ENCODE assay signal across 34 cellular contexts in the genomic region with DNA sequence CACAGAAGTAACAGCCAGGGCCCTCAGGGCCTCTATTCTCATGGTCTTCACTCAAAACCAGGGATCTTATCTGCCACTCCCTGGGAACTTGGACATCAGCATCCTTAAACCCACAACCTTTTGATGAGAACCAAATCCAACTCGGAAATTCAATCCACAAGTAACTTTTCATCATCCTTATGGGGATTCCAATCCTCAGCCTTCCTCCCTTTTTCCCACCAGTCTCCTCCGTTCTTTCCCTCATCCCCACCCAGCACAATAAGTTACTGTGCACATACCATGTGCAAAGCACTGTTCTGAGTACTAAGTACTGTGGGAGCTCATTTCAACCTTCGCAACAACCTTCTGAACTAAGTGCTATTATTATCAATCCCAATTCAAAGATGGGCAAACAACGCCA.
"Had no signal": no experiment of that assay in that cellular context is flagged by ENCODE, and none has a peak within 500 bp of the region (broad histone marks: within the 10 kb centered on the region; RNA-seq: fewer than 3 reads in every experiment).

No MANE protein-coding gene starts in this region.

- H3K27me3 ChIP-seq: ascending aorta, cardiac muscle cell had no signal

- H3K4me2 ChIP-seq: KMS-11 had no signal

- H3K9ac ChIP-seq: KMS-11 had no signal

- H3K36me3 ChIP-seq: ascending aorta, cardiac muscle cell had no signal

- H3K4me3 Mint-ChIP-seq: activated CD4-positive, alpha-beta T cell treated with anti-CD3 and anti-CD28 coated beads, Interleukin-2, amount 10 ng/mL, durations not matched to agents 24 days and 14 days; activated CD8-positive, alpha-beta T cell treated with anti-CD3 and anti-CD28 coated beads, Interleukin-2, amount 10 ng/mL, durations not matched to agents 7 days and 5 days; activated naive CD4-positive, alpha-beta T cell treated with anti-CD3 and anti-CD28 coated beads, Interleukin-2, amount 50 U/mL, for 24 hours; activated naive CD8-positive, alpha-beta T cell treated with anti-CD3 and anti-CD28 coated beads, Interleukin-2, amount 10 ng/mL, durations not matched to agents 7 days and 5 days; activated T-cell treated with anti-CD3 and anti-CD28 coated beads, Interleukin-2, amount 50 U/mL, for 24 hours; central memory CD8-positive, alpha-beta T cell had no signal

- H3K9me3 ChIP-seq: ascending aorta had no signal

- DNase-seq: activated CD4-positive, alpha-beta T cell treated with anti-CD3 and anti-CD28 coated beads, Interleukin-2, amount 10 ng/mL, durations not matched to agents 24 days and 14 days; activated CD4-positive, alpha-beta T cell treated with anti-CD3 and anti-CD28 coated beads, Interleukin-2, amount 50 U/mL, for 4 hours; activated CD4-positive, CD25-positive, alpha-beta regulatory T cell; activated CD8-positive, alpha-beta T cell treated with anti-CD3 and anti-CD28 coated beads, Interleukin-2, amount 10 ng/mL, durations not matched to agents 7 days and 5 days; activated gamma-delta T cell; activated naive CD4-positive, alpha-beta T cell treated with Interleukin-2 at 50 U/mL for 16 hours; activated naive CD8-positive, alpha-beta T cell treated with anti-CD3 and anti-CD28 coated beads, Interleukin-2, amount 10 ng/mL, durations not matched to agents 7 days and 5 days; activated T-cell treated with anti-CD3 and anti-CD28 coated beads, Interleukin-2, amount 50 U/mL, for 24 hours; amygdala; MM.1S; MV-4-11; NCI-H1092; NCI-H1417; NCI-H146; NCI-H187; NCI-H2029 treated with DMSO at 0.1 percent for 48 hours; NCI-H2107; NCI-H2171; NCI-H510A; NCI-H526; NCI-H748 treated with DMSO at 0.1 percent for 48 hours; OCI-M1; Right ventricle myocardium superior; SW 1271; T-helper 1 cell; T-helper 2 cell; T-helper 9 cell; WERI-Rb-1 had no signal

- H3K27ac ChIP-seq: ascending aorta, cardiac muscle cell, KMS-11, WERI-Rb-1 had no signal

- H3K27me3 Mint-ChIP-seq: activated CD4-positive, alpha-beta T cell treated with anti-CD3 and anti-CD28 coated beads, Interleukin-2, amount 10 ng/mL, durations not matched to agents 24 days and 14 days; activated naive CD4-positive, alpha-beta T cell treated with anti-CD3 and anti-CD28 coated beads, Interleukin-2, amount 50 U/mL, for 24 hours; activated naive CD8-positive, alpha-beta T cell treated with anti-CD3 and anti-CD28 coated beads, Interleukin-2, amount 10 ng/mL, durations not matched to agents 7 days and 5 days; activated T-cell treated with anti-CD3 and anti-CD28 coated beads, Interleukin-2, amount 50 U/mL, for 24 hours; central memory CD8-positive, alpha-beta T cell had no signal

- H3K4me3 ChIP-seq: ascending aorta, cardiac muscle cell had no signal

- H3K9me3 Mint-ChIP-seq: activated CD4-positive, alpha-beta T cell treated with anti-CD3 and anti-CD28 coated beads, Interleukin-2, amount 10 ng/mL, durations not matched to agents 24 days and 14 days; activated naive CD4-positive, alpha-beta T cell treated with anti-CD3 and anti-CD28 coated beads, Interleukin-2, amount 50 U/mL, for 24 hours; activated naive CD8-positive, alpha-beta T cell treated with anti-CD3 and anti-CD28 coated beads, Interleukin-2, amount 10 ng/mL, durations not matched to agents 7 days and 5 days; activated T-cell treated with anti-CD3 and anti-CD28 coated beads, Interleukin-2, amount 50 U/mL, for 24 hours; activated T-helper 2 cell treated with anti-CD3 and anti-CD28 coated beads, Interferon-gamma antibody, Interleukin-2, Interleukin-4, amounts not matched to agents 10 μg/mL and 5 μg/mL and 100 μg/mL, durations not matched to agents 14 hours and 24 hours and 36 hours; central memory CD8-positive, alpha-beta T cell had no signal

- H3K27ac Mint-ChIP-seq: activated CD4-positive, alpha-beta T cell treated with anti-CD3 and anti-CD28 coated beads, Interleukin-2, amount 10 ng/mL, durations not matched to agents 24 days and 14 days; activated CD8-positive, alpha-beta T cell treated with anti-CD3 and anti-CD28 coated beads, Interleukin-2, amount 10 ng/mL, durations not matched to agents 7 days and 5 days; activated naive CD4-positive, alpha-beta T cell treated with anti-CD3 and anti-CD28 coated beads, Interleukin-2, amount 50 U/mL, for 24 hours; activated naive CD8-positive, alpha-beta T cell treated with anti-CD3 and anti-CD28 coated beads, Interleukin-2, amount 10 ng/mL, durations not matched to agents 7 days and 5 days; activated T-helper 2 cell treated with anti-CD3 and anti-CD28 coated beads, Interferon-gamma antibody, Interleukin-2, Interleukin-4, amounts not matched to agents 10 μg/mL and 5 μg/mL and 100 μg/mL, durations not matched to agents 14 hours and 24 hours and 36 hours had no signal

- ATAC-seq: activated CD8-positive, alpha-beta T cell treated with anti-CD3 and anti-CD28 coated beads, Interleukin-2, amount 10 ng/mL, durations not matched to agents 7 days and 5 days had no signal
